13 cellular contexts compared by ENCODE assay signal in genomic region chr1:201397675-201398074, GRCh38. TPM values are rescaled to one million over a fixed set of nuclear protein-coding genes. Genes with fewer than 3 reads are reported as not detected.
DNase-seq lines count a peak whose midpoint lies in the region; ATAC-seq and TF ChIP-seq lines count a peak whose summit lies in the region.
"Had no signal": no experiment of that assay in that cellular context is flagged by ENCODE, and none has a peak within 500 bp of the region (broad histone marks: within the 10 kb centered on the region; RNA-seq: fewer than 3 reads in every experiment).

No MANE protein-coding gene starts in this region.

- no peak overlapping the region for H3K4me2 ChIP-seq in H9 (ENCODE audit: insufficient read depth, insufficient read length, low read length)

- no peaks in the 10 kb centered on the region for H3K79me1 ChIP-seq in H9 (ENCODE audit: insufficient read depth, low read depth, low read length, poor library complexity, severe bottlenecking)

- no peak overlapping the region for H3T11ph ChIP-seq in H9 (ENCODE audit: low read length)

- no peak for DNase-seq in H9
- peak in 2 of 4 donors; percentile 43 to 55 for DNase-seq in body of pancreas
- peak; percentile 68 to 84 for DNase-seq in left colon
- no peak for DNase-seq in stimulated activated CD4-positive, alpha-beta T cell treated with anti-CD3 and anti-CD28 coated beads, Interleukin-15, amount 100 ng/mL, for 24 hours
- no peak for DNase-seq in NCI-H748 (lab: John Stamatoyannopoulos, UW; ENCODE audit: unreplicated experiment)
- DNase-seq: activated gamma-delta T cell; brain microvascular endothelial cell; NCI-H2029 treated with DMSO at 0.1 percent for 48 hours; stimulated activated CD8-positive, alpha-beta memory T cell treated with anti-CD3 and anti-CD28 coated beads, Interleukin-4, amount 100 ng/mL, for 48 hours had no signal

- H3K27ac Mint-ChIP-seq in H9 = no peak overlapping the region

- H3K56ac ChIP-seq in H9 (ENCODE audit: insufficient read length, low read depth, low read length) = no peak overlapping the region

- no CpG with 5 or more reads among the region's 2 CpGs for WGBS in H9 (ENCODE audit: extremely low coverage, insufficient read length, low lambda C conversion rate)
- 18 to 25% methylated on average over 2 of the region's 2 CpGs for WGBS in body of pancreas, 2 donors

- H3K4me1 Mint-ChIP-seq in H9 = peaks cover 45 to 51% of the 10 kb centered on the region in 2 experiments

- intact Hi-C loops in body of pancreas (cut with DNase I) (no loop called here), left colon (cut with DNase I, micrococcal nuclease) (no loop called here)

- H3K9me3 ChIP-seq in H9 (ENCODE audit: control insufficient read depth, low read depth, low read length) (no peaks in the 10 kb centered on the region), body of pancreas (no peaks in the 10 kb centered on the region)

- no peak overlapping the region for H3K23ac ChIP-seq in H9 (ENCODE audit: insufficient read length, low read depth, low read length)

- no peaks in the 10 kb centered on the region for H3K4me1 ChIP-seq in H9 (ENCODE audit: insufficient read depth, low read length)
- H3K4me1 ChIP-seq in body of pancreas = peaks cover 76% of the 10 kb centered on the region

- H3K36me3 Mint-ChIP-seq in H9 (ENCODE audit: insufficient read depth in 1 of 3, low read depth in 3 of 3) = peaks cover 0 to 3% (median 0%) of the 10 kb centered on the region in 3 experiments; a peak in 2 of 7 replicates

- H4K91ac ChIP-seq in H9 (ENCODE audit: insufficient read length, low read depth, low read length) = no peak overlapping the region

- H2BK5ac ChIP-seq in H9 (ENCODE audit: insufficient read length, low read length) = no peak overlapping the region

- peaks cover 22% of the 10 kb centered on the region for H3K27me3 Mint-ChIP-seq in H9 (ENCODE audit: low read depth)

- H3K18ac ChIP-seq in H9 (ENCODE audit: insufficient read length, low read depth, low read length) = no peak overlapping the region

- no peak overlapping the region for H2BK120ac ChIP-seq in H9 (ENCODE audit: low read depth, low read length, poor library complexity, severe bottlenecking)

- H2BK15ac ChIP-seq in H9 (ENCODE audit: low read depth, low read length) = no peak overlapping the region

- peaks cover 5% of the 10 kb centered on the region; the same call in 1 of the 2 replicates for H3K27me3 ChIP-seq in H9 (ENCODE audit: insufficient read depth, low read length)
- H3K27me3 ChIP-seq in body of pancreas = no peaks in the 10 kb centered on the region

- H3K79me2 ChIP-seq in H9 (ENCODE audit: insufficient read depth, low read length) = no peaks in the 10 kb centered on the region

- H3K23me2 ChIP-seq in H9 (ENCODE audit: insufficient read length, low read depth, low read length, poor library complexity, severe bottlenecking) = peaks cover 16% of the 10 kb centered on the region

- H3K4me3 Mint-ChIP-seq in H9 = peak overlapping the region; percentile 71; a peak in 3 of 5 replicates

- no peak overlapping the region for H3K14ac ChIP-seq in H9 (ENCODE audit: insufficient read depth, low read length)

- no peak for TF ChIP-seq POLR2A in body of pancreas (IDR thresholded peaks at IDR 0.05)

- no peak overlapping the region for H3K9ac ChIP-seq in H9 (ENCODE audit: extremely low read depth, insufficient read length, low read length)

- H2AK5ac ChIP-seq in H9 (ENCODE audit: insufficient read length, low read length) = no peak overlapping the region

- TF ChIP-seq CTCF in H9 (conservative IDR thresholded peaks at IDR 0.05) = no peak
- TF ChIP-seq CTCF in body of pancreas (IDR thresholded peaks at IDR 0.05) = no peak

- H4K5ac ChIP-seq in H9 (ENCODE audit: insufficient read length, low read depth, low read length) = no peak overlapping the region

- no peaks in the 10 kb centered on the region; a peak in 1 of 5 replicates for H3K9me3 Mint-ChIP-seq in H9

- H2BK12ac ChIP-seq in H9 (ENCODE audit: insufficient read length, low read depth, low read length) = no peak overlapping the region

- no peak overlapping the region for H3K27ac ChIP-seq in H9 (ENCODE audit: insufficient read length, low read depth, low read length)
- peak overlapping the region; percentile 93 to 98 (median 96) for H3K27ac ChIP-seq in body of pancreas
- peak overlapping the region; percentile 6 to 95 (median 88) for H3K27ac ChIP-seq in skin epidermis
- H3K27ac ChIP-seq: brain microvascular endothelial cell had no signal

- H2AFZ ChIP-seq in H9 (ENCODE audit: low read length) = no peak overlapping the region

- H3K4me3 ChIP-seq in body of pancreas = no peak overlapping the region
- peak overlapping the region; percentile 42 to 54 (median 48) for H3K4me3 ChIP-seq in skin epidermis

- no peak overlapping the region for H3K4ac ChIP-seq in H9 (ENCODE audit: low read depth, low read length)

- H3K36me3 ChIP-seq in body of pancreas (replicated peaks in 1 of 2; ENCODE audit: insufficient read depth in 1 of 2, low read depth in 2 of 2) = no peaks in the 10 kb centered on the region
- H3K36me3 ChIP-seq: brain microvascular endothelial cell had no signal

- H2BK20ac ChIP-seq in H9 (ENCODE audit: low read depth, low read length, poor library complexity, severe bottlenecking) = no peak overlapping the region

- H4K20me1 ChIP-seq in H9 (ENCODE audit: control insufficient read depth, insufficient read depth, insufficient read length) = no peaks in the 10 kb centered on the region

- no peak for ATAC-seq in body of pancreas
- ATAC-seq in left colon = peak; percentile 67
- no peak for ATAC-seq in GM21737 (IDR thresholded peaks at IDR 0.05; ENCODE audit: unreplicated experiment)
- no peak for ATAC-seq in GM18867 (IDR thresholded peaks at IDR 0.05; ENCODE audit: unreplicated experiment)

- H4K8ac ChIP-seq in H9 (replicated peaks; ENCODE audit: insufficient read length, low read depth, low read length) = no peak overlapping the region

RNA-seq across cellular contexts. Expression of gene LAD1, which starts 1.4 kb away (rescaled TPM):
- total RNA-seq in H9 (2021) (29.0 and 30.1 TPM in 2 replicates), body of pancreas (10 to 100 TPM; 46.1 to 54.7 TPM), left colon (100 to 1,000 TPM; 172 to 191 TPM)

RNA-seq across cellular contexts. Expression of gene TNNT2, which starts 20.2 kb away (rescaled TPM):
- 5.9 and 8.6 TPM in 2 replicates for total RNA-seq in H9 (2021)
- 1 to 10 TPM in 1 of 2 donors, not detected in 1; 1.8 TPM for total RNA-seq in body of pancreas
- total RNA-seq in left colon = under 1 TPM; 0.31 to 0.58 TPM

RNA-seq across cellular contexts. Expression of gene TNNI1, which starts 23.9 kb away (rescaled TPM):
- total RNA-seq in H9 (2021) = 0.29 TPM in 1 of 2 replicates, not detected in the other
- not detected for total RNA-seq in body of pancreas
- total RNA-seq in left colon = not detected
- total RNA-seq: lower leg skin had no signal

Comparison
In these comparisons a context has a peak if more than half of its experiments do, and no peak if none do; other contexts are left out.
1. DNase-seq: peak in left colon (2 of 2); none in H9 (single experiment), stimulated activated CD4-positive, alpha-beta T cell treated with anti-CD3 and anti-CD28 coated beads, Interleukin-15, amount 100 ng/mL, for 24 hours (single experiment) and NCI-H748 (single experiment).
2. H3K4me3 ChIP-seq: peak in skin epidermis (7 of 7); none in body of pancreas (0 of 2).